Comparison of ENCODE assay signal across 8 cellular contexts in the genomic region with DNA sequence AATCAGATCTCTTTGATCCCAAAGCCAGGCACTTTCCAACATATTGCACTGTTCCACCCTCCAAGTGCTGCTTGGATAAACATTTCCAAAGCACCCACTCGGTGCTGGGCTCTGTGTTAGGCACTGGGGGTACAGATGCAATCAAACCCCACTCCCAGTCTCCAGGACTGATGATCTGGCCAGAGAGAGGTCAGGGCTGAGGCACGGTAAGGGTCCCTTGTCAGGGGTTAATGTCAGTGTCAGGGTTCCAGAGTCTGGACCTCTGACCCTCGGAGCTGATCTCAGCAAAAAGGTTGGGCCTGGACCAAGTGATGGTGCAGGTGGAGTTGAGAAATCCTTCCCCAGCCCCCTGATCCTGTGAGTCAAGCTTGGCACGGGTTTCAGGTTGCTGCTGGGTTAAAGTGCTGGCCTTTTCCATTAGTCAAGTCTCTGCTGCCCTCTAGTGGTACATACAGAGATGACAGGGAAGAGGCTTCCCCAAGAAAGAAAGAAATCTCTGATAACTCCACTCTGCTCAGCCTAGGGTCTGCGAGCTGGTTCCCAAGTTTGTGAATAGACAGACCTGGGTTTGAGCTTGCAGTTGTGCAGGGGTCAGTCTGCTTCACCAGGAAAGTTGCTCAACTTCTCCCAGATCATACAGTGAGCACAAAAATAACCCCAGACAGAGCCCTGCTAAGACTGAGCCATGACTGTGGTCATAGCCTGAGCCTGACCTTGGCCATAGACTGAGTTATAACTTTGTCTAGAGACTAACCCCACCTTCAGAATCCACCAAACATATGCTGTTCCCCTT.
DNase-seq lines count a peak whose midpoint lies in the region; ATAC-seq and TF ChIP-seq lines count a peak whose summit lies in the region.

No MANE protein-coding gene starts in this region.

- CTCF ChIA-PET in activated CD4-positive, alpha-beta T cell treated with anti-CD3 and anti-CD28 coated beads, Interleukin-2, amount 10 ng/mL, durations not matched to agents 7 days and 5 days (lab: Charles Lee), result no interaction called here

- intact Hi-C loops in Right ventricle myocardium inferior (cut with DNase I) (loop anchor here (5.0 kb wide), 1 partner anchor 1671 kb away; no protein-coding TSS in a partner anchor), cardiac septum (cut with DNase I) (loop anchor here (10.0 kb wide), 1 partner anchor 1674 kb away; no protein-coding TSS in a partner anchor)

- peak; percentile 98 for TF ChIP-seq RAD21 in neural cell (conservative IDR thresholded peaks at IDR 0.05)

- no peak for TF ChIP-seq EP300 in neural cell (conservative IDR thresholded peaks at IDR 0.05; ENCODE audit: poor library complexity, severe bottlenecking)

- no peak for DNase-seq in Right ventricle myocardium inferior (ENCODE audit: missing footprints)
- no peak for DNase-seq in cardiac septum (ENCODE audit: low spot score)
- DNase-seq in NCI-H2196 (lab: John Stamatoyannopoulos, UW; ENCODE audit: unreplicated experiment), result peak; percentile 89
- DNase-seq in activated CD4-positive, alpha-beta T cell treated with anti-CD3 and anti-CD28 coated beads, Interleukin-2, amount 10 ng/mL, durations not matched to agents 7 days and 5 days, result peak; percentile 65
- peak; percentile 54 to 77 for DNase-seq in fibroblast of lung (ENCODE audit: low read depth in 2 of 2)

- POLR2A ChIA-PET in activated CD4-positive, alpha-beta T cell treated with anti-CD3 and anti-CD28 coated beads, Interleukin-2, amount 10 ng/mL, durations not matched to agents 7 days and 5 days (lab: Charles Lee), result no interaction called here

- TF ChIP-seq CTCF in fibroblast of lung (conservative IDR thresholded peaks at IDR 0.05 in 1 of 2, IDR thresholded peaks at IDR 0.05 in 1 of 2; ENCODE audit: low read depth in 1 of 2, low read length in 2 of 2) (peak; percentile 85 to 89), neural cell (IDR thresholded peaks at IDR 0.05; ENCODE audit: poor library complexity, severe bottlenecking) (peak; percentile 94)

- no peaks in the 10 kb centered on the region for H3K4me1 Mint-ChIP-seq in activated CD4-positive, alpha-beta T cell treated with anti-CD3 and anti-CD28 coated beads, Interleukin-2, amount 10 ng/mL, durations not matched to agents 7 days and 5 days

- H3K36me3 ChIP-seq in fibroblast of lung (ENCODE audit: control insufficient read depth, insufficient read depth, low read length), result no peaks in the 10 kb centered on the region
- no peaks in the 10 kb centered on the region for H3K36me3 ChIP-seq in neural cell (ENCODE audit: insufficient read depth, low read length)

- H3K36me3 Mint-ChIP-seq in activated CD4-positive, alpha-beta T cell treated with anti-CD3 and anti-CD28 coated beads, Interleukin-2, amount 10 ng/mL, durations not matched to agents 7 days and 5 days (ENCODE audit: low read depth), result no peaks in the 10 kb centered on the region

- no peak overlapping the region for H3K27ac Mint-ChIP-seq in activated CD4-positive, alpha-beta T cell treated with anti-CD3 and anti-CD28 coated beads, Interleukin-2, amount 10 ng/mL, durations not matched to agents 7 days and 5 days

- peak; percentile 62 for ATAC-seq in Right ventricle myocardium inferior
- peak; percentile 61 for ATAC-seq in HG02852 (IDR thresholded peaks at IDR 0.05; ENCODE audit: unreplicated experiment)
- no peak for ATAC-seq in HG03439 (IDR thresholded peaks at IDR 0.05; ENCODE audit: unreplicated experiment)

- no peaks in the 10 kb centered on the region for H3K9me3 ChIP-seq in fibroblast of lung (ENCODE audit: control insufficient read depth, insufficient read depth, low read depth, low read length)
- no peaks in the 10 kb centered on the region for H3K9me3 ChIP-seq in neural cell (ENCODE audit: low read length)

- no peaks in the 10 kb centered on the region for H3K9me2 ChIP-seq in neural cell (ENCODE audit: insufficient read depth, low read length)

- no peaks in the 10 kb centered on the region for H4K20me1 ChIP-seq in fibroblast of lung (ENCODE audit: control insufficient read depth, extremely low read depth, insufficient read depth, low read length)
- no peaks in the 10 kb centered on the region for H4K20me1 ChIP-seq in neural cell (ENCODE audit: insufficient read depth)

- H3K4me3 ChIP-seq in fibroblast of lung (replicated peaks in 1 of 4; ENCODE audit: control extremely low read depth in 1 of 4, insufficient read depth in 1 of 4, low read depth in 3 of 4, low read length in 4 of 4), result no peak overlapping the region
- H3K4me3 ChIP-seq in neural cell (ENCODE audit: low read length), result no peak overlapping the region

- H3K4me2 ChIP-seq in fibroblast of lung (ENCODE audit: extremely low read depth, insufficient read depth, low read length), result no peak overlapping the region
- no peak overlapping the region for H3K4me2 ChIP-seq in neural cell (ENCODE audit: low read length)

- H3K9me3 Mint-ChIP-seq in activated CD4-positive, alpha-beta T cell treated with anti-CD3 and anti-CD28 coated beads, Interleukin-2, amount 10 ng/mL, durations not matched to agents 7 days and 5 days, result no peaks in the 10 kb centered on the region

- H3K4me3 Mint-ChIP-seq in activated CD4-positive, alpha-beta T cell treated with anti-CD3 and anti-CD28 coated beads, Interleukin-2, amount 10 ng/mL, durations not matched to agents 7 days and 5 days, result no peak overlapping the region

- H3K9ac ChIP-seq in fibroblast of lung (ENCODE audit: insufficient read depth, low read length), result no peak overlapping the region
- H3K9ac ChIP-seq in neural cell (ENCODE audit: low read length), result no peak overlapping the region

- H3K27ac ChIP-seq in fibroblast of lung (ENCODE audit: insufficient read depth, low read length) (no peak overlapping the region), neural cell (ENCODE audit: low read length) (no peak overlapping the region)

- no peak overlapping the region for H2AFZ ChIP-seq in fibroblast of lung (ENCODE audit: low read length)
- no peak overlapping the region for H2AFZ ChIP-seq in neural cell (ENCODE audit: low read depth, low read length)

- H3K79me2 ChIP-seq in fibroblast of lung (ENCODE audit: control insufficient read depth, insufficient read depth, low read length) (no peaks in the 10 kb centered on the region), neural cell (replicated peaks; ENCODE audit: insufficient read depth, low read length) (no peaks in the 10 kb centered on the region)

- H3K27me3 ChIP-seq in fibroblast of lung (ENCODE audit: control insufficient read depth, insufficient read depth, low read length) (peaks cover 3% of the 10 kb centered on the region), neural cell (ENCODE audit: insufficient read depth, low read depth, low read length) (no peaks in the 10 kb centered on the region)

- peaks cover 5% of the 10 kb centered on the region for H3K27me3 Mint-ChIP-seq in activated CD4-positive, alpha-beta T cell treated with anti-CD3 and anti-CD28 coated beads, Interleukin-2, amount 10 ng/mL, durations not matched to agents 7 days and 5 days

- H3K4me1 ChIP-seq in fibroblast of lung (ENCODE audit: control insufficient read depth, extremely low read depth, insufficient read depth, low read length), result no peaks in the 10 kb centered on the region

- no peaks in the 10 kb centered on the region for H3F3A ChIP-seq in neural cell (ENCODE audit: insufficient read depth, low read length, poor library complexity, severe bottlenecking)

TF ChIP-seq in neural cell, 6 proteins besides CTCF, POLR2A, EP300 and RAD21:
- TF ChIP-seq REST (IDR thresholded peaks at IDR 0.05; ENCODE audit: borderline replicate concordance), result no peak
- no peak for TF ChIP-seq TAF1 (IDR thresholded peaks at IDR 0.05; ENCODE audit: low read depth)
- peak; percentile 94 for TF ChIP-seq SMC3 (conservative IDR thresholded peaks at IDR 0.05; ENCODE audit: poor library complexity)
- TF ChIP-seq POLR2AphosphoS5 (IDR thresholded peaks at IDR 0.05), result no peak
- TF ChIP-seq EZH2 (IDR thresholded peaks at IDR 0.05; ENCODE audit: borderline replicate concordance, insufficient read depth, low read length, poor library complexity, severe bottlenecking), result no peak
- TF ChIP-seq MXI1 (conservative IDR thresholded peaks at IDR 0.05; ENCODE audit: poor library complexity, severe bottlenecking), result no peak
TF ChIP-seq in neural cell: peak in this region for 1.

Comparison
In these comparisons a context has a peak if more than half of its experiments do, and no peak if none do; other contexts are left out.
1. DNase-seq: peak in NCI-H2196 (single experiment), activated CD4-positive, alpha-beta T cell treated with anti-CD3 and anti-CD28 coated beads, Interleukin-2, amount 10 ng/mL, durations not matched to agents 7 days and 5 days (single experiment) and fibroblast of lung (2 of 2); none in Right ventricle myocardium inferior (single experiment) and cardiac septum (single experiment).